Comparison of ENCODE assay signal across 17 cellular contexts in genomic region chr7:121139427-121139826, GRCh38.
"Had no signal": no experiment of that assay in that cellular context is flagged by ENCODE, and none has a peak within 500 bp of the region (broad histone marks: within the 10 kb centered on the region; RNA-seq: fewer than 3 reads in every experiment).

No MANE protein-coding gene starts in this region.

- H3K36me3 Mint-ChIP-seq: activated CD4-positive, alpha-beta memory T cell treated with anti-CD3 and anti-CD28 coated beads for 36 hours; activated naive CD8-positive, alpha-beta T cell; brain; natural killer cell treated with Interleukin-12 subunit alpha and Interleukin-12 subunit beta and Interleukin-15 and Interleukin-18, amount 100 ng/mL, for 72 hours had no signal

- H3K27me3 Mint-ChIP-seq: brain had no signal

- H3K27ac ChIP-seq: dorsolateral prefrontal cortex, lower lobe of right lung, neutrophil, thyroid gland, WERI-Rb-1 had no signal

- H3K9me3 Mint-ChIP-seq: activated CD4-positive, alpha-beta memory T cell treated with anti-CD3 and anti-CD28 coated beads for 36 hours; activated T-helper 1 cell treated with anti-CD3 and anti-CD28 coated beads, Interleukin-12 subunit alpha, Interleukin-12 subunit beta, Interleukin-2, Interleukin-4 antibody, amounts not matched to agents 30 ng/mL and 10 ng/mL and 1 ng/mL, durations not matched to agents 14 hours and 24 hours and 36 hours; brain; natural killer cell treated with Interleukin-12 subunit alpha and Interleukin-12 subunit beta and Interleukin-15 and Interleukin-18, amount 100 ng/mL, for 72 hours had no signal

- H3K9me3 ChIP-seq: lower lobe of right lung, neutrophil, thyroid gland had no signal

- H3K4me1 ChIP-seq: lower lobe of right lung, thyroid gland had no signal

- H3K36me3 ChIP-seq: neutrophil, thyroid gland, WERI-Rb-1 had no signal

- H3K27me3 ChIP-seq: neutrophil, thyroid gland had no signal

- H3K27ac Mint-ChIP-seq: activated CD4-positive, alpha-beta memory T cell treated with anti-CD3 and anti-CD28 coated beads for 36 hours; activated naive CD8-positive, alpha-beta T cell; activated T-helper 1 cell treated with anti-CD3 and anti-CD28 coated beads, Interleukin-12 subunit alpha, Interleukin-12 subunit beta, Interleukin-2, Interleukin-4 antibody, amounts not matched to agents 30 ng/mL and 10 ng/mL and 1 ng/mL, durations not matched to agents 14 hours and 24 hours and 36 hours; brain had no signal

- DNase-seq: activated CD4-positive, alpha-beta memory T cell treated with anti-CD3 and anti-CD28 coated beads for 36 hours; activated gamma-delta T cell treated with Interleukin-2 at 50 U/mL for 16 hours; activated T-cell treated with anti-CD3 and anti-CD28 coated beads for 4 hours; caudate nucleus; dorsolateral prefrontal cortex; left cardiac atrium; lower lobe of right lung; stimulated activated naive CD4-positive, alpha-beta T cell treated with Interleukin-2 at 50 U/mL for 16 hours; SW 1271; T-helper 2 cell; thyroid gland; WERI-Rb-1 had no signal

- H3K4me3 ChIP-seq: dorsolateral prefrontal cortex, lower lobe of right lung, thyroid gland had no signal

- ATAC-seq: left cardiac atrium; lower lobe of right lung; natural killer cell treated with Interleukin-12 subunit alpha and Interleukin-12 subunit beta and Interleukin-15 and Interleukin-18, amount 100 ng/mL, for 72 hours had no signal

- H3K4me3 Mint-ChIP-seq: activated CD4-positive, alpha-beta memory T cell treated with anti-CD3 and anti-CD28 coated beads for 36 hours; activated naive CD8-positive, alpha-beta T cell; activated T-helper 1 cell treated with anti-CD3 and anti-CD28 coated beads, Interleukin-12 subunit alpha, Interleukin-12 subunit beta, Interleukin-2, Interleukin-4 antibody, amounts not matched to agents 30 ng/mL and 10 ng/mL and 1 ng/mL, durations not matched to agents 14 hours and 24 hours and 36 hours; brain had no signal
